10 cellular contexts compared by ENCODE assay signal in genomic region chr12:79233341-79233761, GRCh38.
DNase-seq lines count a peak whose midpoint lies in the region; ATAC-seq and TF ChIP-seq lines count a peak whose summit lies in the region.
"Had no signal": no experiment of that assay in that cellular context is flagged by ENCODE, and none has a peak within 500 bp of the region (broad histone marks: within the 10 kb centered on the region; RNA-seq: fewer than 3 reads in every experiment).

No MANE protein-coding gene starts in this region.

- ATAC-seq in DND-41 (ENCODE audit: insufficient read depth, low read depth) = 0 out of 3 replicates have a peak, but pooled peaks have one; percentile 31
- ATAC-seq in GM21390 (IDR thresholded peaks at IDR 0.05; ENCODE audit: unreplicated experiment) = peak; percentile 72
- peak; percentile 58 for ATAC-seq in HG03460 (IDR thresholded peaks at IDR 0.05; ENCODE audit: unreplicated experiment)
- ATAC-seq in GM21381 (IDR thresholded peaks at IDR 0.05; ENCODE audit: unreplicated experiment) = no peak
- ATAC-seq in activated naive CD8-positive, alpha-beta T cell treated with anti-CD3 and anti-CD28 coated beads, Interleukin-2, amount 50 U/mL, for 24 hours = no peak
- ATAC-seq: left ventricle myocardium superior had no signal

- H3K9ac ChIP-seq in DND-41 (ENCODE audit: low read depth, low read length) = no peak overlapping the region

- no peak overlapping the region for H3K4me3 ChIP-seq in DND-41 (ENCODE audit: low read depth in 1 of 2, low read length in 2 of 2)
- H3K4me3 ChIP-seq: SJCRH30 had no signal

- no peaks in the 10 kb centered on the region for H3K9me3 ChIP-seq in DND-41 (ENCODE audit: insufficient read depth, low read length, severe bottlenecking)
- H3K9me3 ChIP-seq: SJCRH30 had no signal

- H3K4me3 Mint-ChIP-seq in activated naive CD8-positive, alpha-beta T cell treated with anti-CD3 and anti-CD28 coated beads, Interleukin-2, amount 50 U/mL, for 24 hours = no peak overlapping the region

- no peak overlapping the region for H3K27ac Mint-ChIP-seq in activated naive CD8-positive, alpha-beta T cell treated with anti-CD3 and anti-CD28 coated beads, Interleukin-2, amount 50 U/mL, for 24 hours

- H3K4me2 ChIP-seq in DND-41 (ENCODE audit: insufficient read depth, low read length) = no peak overlapping the region

- H3K27ac ChIP-seq in DND-41 (ENCODE audit: low read length) = no peak overlapping the region
- H3K27ac ChIP-seq: SJCRH30 had no signal

- H3K36me3 ChIP-seq in DND-41 (ENCODE audit: insufficient read depth, low read length) = no peaks in the 10 kb centered on the region
- H3K36me3 ChIP-seq: SJCRH30 had no signal

- H4K20me1 ChIP-seq in DND-41 (ENCODE audit: insufficient read depth, low read length) = no peaks in the 10 kb centered on the region

- peaks cover 7% of the 10 kb centered on the region for H3K4me1 ChIP-seq in DND-41 (ENCODE audit: insufficient read depth, low read length)
- H3K4me1 ChIP-seq: SJCRH30 had no signal

- H3K9me3 Mint-ChIP-seq in activated naive CD8-positive, alpha-beta T cell treated with anti-CD3 and anti-CD28 coated beads, Interleukin-2, amount 50 U/mL, for 24 hours = no peaks in the 10 kb centered on the region

- H3K4me1 Mint-ChIP-seq in activated naive CD8-positive, alpha-beta T cell treated with anti-CD3 and anti-CD28 coated beads, Interleukin-2, amount 50 U/mL, for 24 hours = no peaks in the 10 kb centered on the region

- H3K27me3 ChIP-seq in DND-41 (ENCODE audit: insufficient read depth, low read length, poor library complexity) = no peaks in the 10 kb centered on the region
- H3K27me3 ChIP-seq: SJCRH30 had no signal

- no peak for TF ChIP-seq CTCF in DND-41 (IDR thresholded peaks at IDR 0.05; ENCODE audit: borderline replicate concordance, extremely low read depth, low read length, poor library complexity, severe bottlenecking)

- no peaks in the 10 kb centered on the region for H3K79me2 ChIP-seq in DND-41 (ENCODE audit: insufficient read depth, low read length)

- H3K27me3 Mint-ChIP-seq in activated naive CD8-positive, alpha-beta T cell treated with anti-CD3 and anti-CD28 coated beads, Interleukin-2, amount 50 U/mL, for 24 hours = no peaks in the 10 kb centered on the region

- DNase-seq in DND-41 = no peak
- peak; percentile 1 for DNase-seq in NCI-H69 (lab: John Stamatoyannopoulos, UW)
- DNase-seq in NCI-H446 treated with DMSO at 0.1 percent for 48 hours (lab: John Stamatoyannopoulos, UW) = no peak
- no peak for DNase-seq in NCI-H2196 (lab: John Stamatoyannopoulos, UW; ENCODE audit: unreplicated experiment)
- no peak for DNase-seq in activated naive CD8-positive, alpha-beta T cell treated with anti-CD3 and anti-CD28 coated beads, Interleukin-2, amount 50 U/mL, for 24 hours
- DNase-seq: left ventricle myocardium superior, SJCRH30 had no signal

- no peaks in the 10 kb centered on the region for H3K36me3 Mint-ChIP-seq in activated naive CD8-positive, alpha-beta T cell treated with anti-CD3 and anti-CD28 coated beads, Interleukin-2, amount 50 U/mL, for 24 hours (ENCODE audit: low read depth)

- H2AFZ ChIP-seq in DND-41 (ENCODE audit: low read depth, low read length) = no peak overlapping the region

Comparison
In these comparisons a context has a peak if more than half of its experiments do, and no peak if none do; other contexts are left out.
1. ATAC-seq: peak in DND-41 (single experiment), GM21390 (single experiment) and HG03460 (single experiment); none in GM21381 (single experiment) and activated naive CD8-positive, alpha-beta T cell treated with anti-CD3 and anti-CD28 coated beads, Interleukin-2, amount 50 U/mL, for 24 hours (single experiment).